ENCODE assay signal across 15 cellular contexts in the genomic region with DNA sequence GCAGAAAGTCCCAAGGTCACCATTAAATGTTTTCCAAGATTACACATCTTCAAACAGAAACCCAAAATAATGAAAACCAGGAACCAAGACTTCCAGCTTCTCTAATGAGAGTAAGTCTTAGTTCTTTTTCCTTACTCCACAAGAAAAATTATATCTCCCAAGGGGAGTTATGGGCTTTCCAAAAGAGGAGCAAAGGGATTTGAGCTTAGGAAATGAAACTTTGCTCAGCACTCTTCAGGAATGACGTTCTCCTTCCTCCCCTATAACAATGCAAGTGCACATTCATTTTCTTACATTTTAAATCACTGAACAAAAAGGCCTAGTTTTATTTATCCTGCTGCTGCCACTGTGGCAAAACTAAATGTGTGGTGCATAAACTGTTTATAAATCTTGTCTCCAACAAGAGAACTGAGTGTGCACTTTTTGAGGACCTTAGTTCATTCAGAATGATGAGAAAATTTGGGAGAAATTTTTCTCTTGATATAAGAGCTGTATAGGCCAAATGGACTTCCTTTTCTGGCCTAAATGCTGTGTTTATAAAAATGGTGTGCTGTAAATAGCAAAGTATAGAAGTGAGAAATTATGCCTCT.
DNase-seq lines count a peak whose midpoint lies in the region; ATAC-seq and TF ChIP-seq lines count a peak whose summit lies in the region.
"Had no signal": no experiment of that assay in that cellular context is flagged by ENCODE, and none has a peak within 500 bp of the region (broad histone marks: within the 10 kb centered on the region; RNA-seq: fewer than 3 reads in every experiment).

No MANE protein-coding gene starts in this region.

- H3K9me2 ChIP-seq in OCI-LY7 (ENCODE audit: insufficient read depth, low read length) (no peaks in the 10 kb centered on the region), hepatocyte (replicated peaks; ENCODE audit: insufficient read depth) (no peaks in the 10 kb centered on the region)

- H3K4me2 ChIP-seq in OCI-LY7 (ENCODE audit: low read length) (0 out of 2 replicates have a peak overlapping the region, but pooled peaks have one; percentile 25), hepatocyte (no peak overlapping the region)

- H3K4me1 Mint-ChIP-seq in activated naive CD8-positive, alpha-beta T cell (ENCODE audit: low read depth) = peaks cover 43% of the 10 kb centered on the region
- peaks cover 17% of the 10 kb centered on the region for H3K4me1 Mint-ChIP-seq in activated naive CD8-positive, alpha-beta T cell treated with anti-CD3 and anti-CD28 coated beads, Interleukin-2, amount 50 U/mL, for 24 hours

- peak overlapping the region; percentile 51 for H3K27ac Mint-ChIP-seq in activated naive CD8-positive, alpha-beta T cell
- no peak overlapping the region for H3K27ac Mint-ChIP-seq in activated naive CD8-positive, alpha-beta T cell treated with anti-CD3 and anti-CD28 coated beads, Interleukin-2, amount 50 U/mL, for 24 hours

- no peak overlapping the region for H3K4me3 ChIP-seq in OCI-LY7 (ENCODE audit: low read depth, low read length, poor library complexity, severe bottlenecking)
- H3K4me3 ChIP-seq in hepatocyte = no peak overlapping the region
- no peak overlapping the region for H3K4me3 ChIP-seq in stomach smooth muscle (ENCODE audit: low read length in 2 of 2)

- no peaks in the 10 kb centered on the region for H3K27me3 Mint-ChIP-seq in activated naive CD8-positive, alpha-beta T cell
- H3K27me3 Mint-ChIP-seq in activated naive CD8-positive, alpha-beta T cell treated with anti-CD3 and anti-CD28 coated beads, Interleukin-2, amount 50 U/mL, for 24 hours = no peaks in the 10 kb centered on the region

- H3K9me3 Mint-ChIP-seq in activated naive CD8-positive, alpha-beta T cell (ENCODE audit: low read depth) = no peaks in the 10 kb centered on the region
- peaks cover 6% of the 10 kb centered on the region for H3K9me3 Mint-ChIP-seq in activated naive CD8-positive, alpha-beta T cell treated with anti-CD3 and anti-CD28 coated beads, Interleukin-2, amount 50 U/mL, for 24 hours

- TF ChIP-seq CTCF in OCI-LY7 (conservative IDR thresholded peaks at IDR 0.05; ENCODE audit: low read length) = no peak
- no peak for TF ChIP-seq CTCF in hepatocyte (IDR thresholded peaks at IDR 0.05; ENCODE audit: poor library complexity)

- H2AFZ ChIP-seq in OCI-LY7 (ENCODE audit: low read length) (peak overlapping the region; percentile 74), hepatocyte (no peak overlapping the region)

- H4K20me1 ChIP-seq in OCI-LY7 (ENCODE audit: insufficient read depth, low read length) (no peaks in the 10 kb centered on the region), hepatocyte (ENCODE audit: insufficient read depth, poor library complexity, severe bottlenecking) (no peaks in the 10 kb centered on the region)

- intact Hi-C loops in OCI-LY7 (cut with micrococcal nuclease; ENCODE audit: unreplicated experiment) = no loop called here

- POLR2A ChIA-PET in OCI-LY7 (lab: Charles Lee) = interaction anchor here (0.7 to 1.6 kb wide), 7 partner anchors 9 to 408 kb away, joined by 3 to 5 read pairs (median 3); partner anchors contain the start of gene BTG1

- CTCF ChIA-PET in OCI-LY7 (lab: Charles Lee; ENCODE audit: unreplicated experiment) = interaction anchor here (0.6 to 1.6 kb wide), 2 partner anchors 11 to 93 kb away, joined by 3 read pairs; no protein-coding TSS in a partner anchor

- no peaks in the 10 kb centered on the region for H3K36me3 ChIP-seq in OCI-LY7 (ENCODE audit: insufficient read depth, low read length)
- no peaks in the 10 kb centered on the region for H3K36me3 ChIP-seq in hepatocyte (replicated peaks; ENCODE audit: insufficient read depth, low read depth)
- H3K36me3 ChIP-seq in stomach smooth muscle (ENCODE audit: control insufficient read depth in 2 of 2, insufficient read depth in 2 of 2, low read length in 2 of 2) = no peaks in the 10 kb centered on the region

- H3K27me3 ChIP-seq in hepatocyte (no peaks in the 10 kb centered on the region), stomach smooth muscle (ENCODE audit: control insufficient read depth in 1 of 2, insufficient read depth in 2 of 2, low read length in 2 of 2) (no peaks in the 10 kb centered on the region)

- peaks cover 2% of the 10 kb centered on the region for H3K36me3 Mint-ChIP-seq in activated naive CD8-positive, alpha-beta T cell
- peaks cover 5% of the 10 kb centered on the region for H3K36me3 Mint-ChIP-seq in activated naive CD8-positive, alpha-beta T cell treated with anti-CD3 and anti-CD28 coated beads, Interleukin-2, amount 50 U/mL, for 24 hours (ENCODE audit: low read depth)

- DNase-seq in activated naive CD8-positive, alpha-beta T cell treated with anti-CD3 and anti-CD28 coated beads, Interleukin-2, amount 50 U/mL, for 24 hours = no peak
- no peak for DNase-seq in OCI-LY7 (ENCODE audit: low spot score)
- no peak for DNase-seq in hepatocyte (ENCODE audit: low spot score)
- DNase-seq in NCI-H187 treated with DMSO at 0.1 percent for 48 hours (lab: John Stamatoyannopoulos, UW) = no peak
- no peak for DNase-seq in SKM-1 (lab: John Stamatoyannopoulos, UW; ENCODE audit: unreplicated experiment)
- DNase-seq: activated CD4-positive, alpha-beta T cell treated with anti-CD3 and anti-CD28 coated beads for 48 hours; foreskin fibroblast; NCI-H2081; NCI-H69; stimulated activated CD4-positive, alpha-beta T cell treated with anti-CD3 and anti-CD28 coated beads, Interleukin-4, amount 100 ng/mL, for 1 hour had no signal

- no peak overlapping the region for H3K4me3 Mint-ChIP-seq in activated naive CD8-positive, alpha-beta T cell
- no peak overlapping the region for H3K4me3 Mint-ChIP-seq in activated naive CD8-positive, alpha-beta T cell treated with anti-CD3 and anti-CD28 coated beads, Interleukin-2, amount 50 U/mL, for 24 hours
- H3K4me3 Mint-ChIP-seq: T-helper 2 cell treated with Interferon-gamma antibody and Interleukin-4, amounts not matched to agents 5 μg/mL and 100 μg/mL, for 36 hours had no signal

- 92% methylated on average over 1 of the region's 1 CpG for WGBS in hepatocyte (ENCODE audit: low lambda C conversion rate, missing lambda C conversion rate)

- H3K9ac ChIP-seq in stomach smooth muscle (ENCODE audit: low read length in 2 of 2) = no peak overlapping the region

- H3K79me2 ChIP-seq in OCI-LY7 (ENCODE audit: insufficient read depth, low read depth, low read length) = no peaks in the 10 kb centered on the region
- H3K79me2 ChIP-seq in hepatocyte = no peaks in the 10 kb centered on the region

- no peaks in the 10 kb centered on the region for H3K9me3 ChIP-seq in OCI-LY7 (ENCODE audit: low read length)
- no peaks in the 10 kb centered on the region for H3K9me3 ChIP-seq in hepatocyte (ENCODE audit: low read depth)
- no peaks in the 10 kb centered on the region for H3K9me3 ChIP-seq in stomach smooth muscle (ENCODE audit: control insufficient read depth in 2 of 2, low read length in 2 of 2)

- peaks cover 40% of the 10 kb centered on the region for H3K4me1 ChIP-seq in OCI-LY7 (ENCODE audit: insufficient read depth, low read length, poor library complexity, severe bottlenecking)
- peaks cover 24% of the 10 kb centered on the region for H3K4me1 ChIP-seq in hepatocyte (ENCODE audit: insufficient read depth)
- H3K4me1 ChIP-seq in stomach smooth muscle (ENCODE audit: control insufficient read depth, insufficient read depth, low read length) = peaks cover 20% of the 10 kb centered on the region

- H3K27ac ChIP-seq in OCI-LY7 (ENCODE audit: low read depth, low read length, poor library complexity, severe bottlenecking) (no peak overlapping the region), hepatocyte (peak overlapping the region; percentile 16), stomach smooth muscle (ENCODE audit: low read length) (peak overlapping the region; percentile 80)

- no TSS peak for BruUV-seq in OCI-LY7 (replicated peaks; lab: Mats Ljungman, UMichigan)

- ATAC-seq in activated naive CD8-positive, alpha-beta T cell treated with anti-CD3 and anti-CD28 coated beads, Interleukin-2, amount 50 U/mL, for 24 hours = no peak
- no peak for ATAC-seq in GM18861 (IDR thresholded peaks at IDR 0.05; ENCODE audit: unreplicated experiment)
- ATAC-seq: HCT116 had no signal
